ENCODE assay signal across 8 cellular contexts in genomic region chr10:110872984-110873569, GRCh38. TPM values are rescaled to one million over a fixed set of nuclear protein-coding genes. Genes with fewer than 3 reads are reported as not detected.
DNase-seq lines count a peak whose midpoint lies in the region; ATAC-seq, FAIRE-seq and TF ChIP-seq lines count a peak whose summit lies in the region.

No MANE protein-coding gene starts in this region.

- H3K36me3 Mint-ChIP-seq in activated CD8-positive, alpha-beta memory T cell treated with anti-CD3 and anti-CD28 coated beads, Interleukin-2, amount 10 ng/mL, durations not matched to agents 7 days and 5 days = peaks cover 20% of the 10 kb centered on the region
- H3K36me3 Mint-ChIP-seq in activated naive CD4-positive, alpha-beta T cell treated with anti-CD3 and anti-CD28 coated beads, Interleukin-2, amount 50 U/mL, for 72 hours = peaks cover 13 to 22% of the 10 kb centered on the region in 2 donors

- DNase-seq in activated CD8-positive, alpha-beta memory T cell treated with anti-CD3 and anti-CD28 coated beads, Interleukin-2, amount 10 ng/mL, durations not matched to agents 7 days and 5 days = no peak
- no peak for DNase-seq in activated CD8-positive, alpha-beta memory T cell treated with anti-CD3 and anti-CD28 coated beads for 24 hours
- no peak for DNase-seq in activated naive CD4-positive, alpha-beta T cell treated with anti-CD3 and anti-CD28 coated beads, Interleukin-2, amount 50 U/mL, for 72 hours (ENCODE audit: low spot score in 2 of 2)
- DNase-seq in kidney (no peak), testis (no peak), GM03348 (ENCODE audit: low spot score) (no peak), GM10266 (ENCODE audit: extremely low spot score) (no peak), GM19238 (ENCODE audit: insufficient read length, low spot score) (no peak)

- no peaks in the 10 kb centered on the region for H3K9me3 Mint-ChIP-seq in activated CD8-positive, alpha-beta memory T cell treated with anti-CD3 and anti-CD28 coated beads, Interleukin-2, amount 10 ng/mL, durations not matched to agents 7 days and 5 days (ENCODE audit: low read depth)
- peaks cover 0 to 9% of the 10 kb centered on the region in 2 donors for H3K9me3 Mint-ChIP-seq in activated naive CD4-positive, alpha-beta T cell treated with anti-CD3 and anti-CD28 coated beads, Interleukin-2, amount 50 U/mL, for 72 hours

- TF ChIP-seq POLR2A in testis (IDR thresholded peaks at IDR 0.05) = no peak

- H3K9me3 ChIP-seq in kidney (ENCODE audit: control insufficient read depth in 1 of 2, low read length in 2 of 2) = no peaks in the 10 kb centered on the region
- no peaks in the 10 kb centered on the region for H3K9me3 ChIP-seq in testis

- CTCF ChIA-PET in activated CD8-positive, alpha-beta memory T cell treated with anti-CD3 and anti-CD28 coated beads, Interleukin-2, amount 10 ng/mL, durations not matched to agents 7 days and 5 days (lab: Charles Lee) = interaction anchor here (0.7 to 2.0 kb wide), 9 partner anchors 8 to 127 kb away, joined by 3 to 6 read pairs (median 4); partner anchors contain the start of genes BBIP1 and SHOC2

- FAIRE-seq in kidney (lab: Jason Lieb, UNC) = no peak

- H3K27me3 Mint-ChIP-seq in activated CD8-positive, alpha-beta memory T cell treated with anti-CD3 and anti-CD28 coated beads, Interleukin-2, amount 10 ng/mL, durations not matched to agents 7 days and 5 days = no peaks in the 10 kb centered on the region

- H3K9ac ChIP-seq in kidney (ENCODE audit: low read length in 2 of 2) = peak overlapping the region; percentile 11 to 71

- ATAC-seq in activated CD8-positive, alpha-beta memory T cell treated with anti-CD3 and anti-CD28 coated beads, Interleukin-2, amount 10 ng/mL, durations not matched to agents 7 days and 5 days = no peak
- no peak for ATAC-seq in activated naive CD4-positive, alpha-beta T cell treated with anti-CD3 and anti-CD28 coated beads, Interleukin-2, amount 50 U/mL, for 72 hours

- peaks cover 56% of the 10 kb centered on the region for H3K4me1 Mint-ChIP-seq in activated CD8-positive, alpha-beta memory T cell treated with anti-CD3 and anti-CD28 coated beads, Interleukin-2, amount 10 ng/mL, durations not matched to agents 7 days and 5 days

- TF ChIP-seq CTCF in kidney (IDR thresholded peaks at IDR 0.05; ENCODE audit: borderline replicate concordance, extremely low read depth, insufficient read depth) (no peak), testis (IDR thresholded peaks at IDR 0.05) (no peak), GM10266 (IDR thresholded peaks at IDR 0.05; ENCODE audit: control insufficient read depth, insufficient read depth, low read depth, missing control alignments) (no peak)

- H3K27ac ChIP-seq in kidney (ENCODE audit: low read depth in 2 of 2, low read length in 2 of 2) (peak overlapping the region; percentile 90 to 91), testis (peak overlapping the region; percentile 87 to 98)

- peak overlapping the region; percentile 93 for H3K27ac Mint-ChIP-seq in activated CD8-positive, alpha-beta memory T cell treated with anti-CD3 and anti-CD28 coated beads, Interleukin-2, amount 10 ng/mL, durations not matched to agents 7 days and 5 days
- peak overlapping the region; percentile 93 to 97 for H3K27ac Mint-ChIP-seq in activated naive CD4-positive, alpha-beta T cell treated with anti-CD3 and anti-CD28 coated beads, Interleukin-2, amount 50 U/mL, for 72 hours

- H3K4me3 Mint-ChIP-seq in activated CD8-positive, alpha-beta memory T cell treated with anti-CD3 and anti-CD28 coated beads, Interleukin-2, amount 10 ng/mL, durations not matched to agents 7 days and 5 days = peak overlapping the region; percentile 89

- intact Hi-C loops in kidney (cut with DNase I) (no loop called here), testis (cut with DNase I; ENCODE audit: low total_unique reads) (loop anchor here (10.0 kb wide), 1 partner anchor 68 kb away; no protein-coding TSS in a partner anchor)

- H3K4me1 ChIP-seq in kidney (ENCODE audit: control insufficient read depth in 1 of 2, insufficient read depth in 1 of 2, low read depth in 1 of 2, low read length in 2 of 2) (peaks cover 0 to 8% of the 10 kb centered on the region in 2 donors), testis (peaks cover 23% of the 10 kb centered on the region)

- H3K4me3 ChIP-seq in kidney (ENCODE audit: low read length in 2 of 2) = peak overlapping the region; percentile 62 to 75
- peak overlapping the region; percentile 74 to 97 for H3K4me3 ChIP-seq in testis

- H3K36me3 ChIP-seq in kidney (ENCODE audit: control insufficient read depth in 1 of 2, insufficient read depth in 2 of 2, low read length in 2 of 2) (no peaks in the 10 kb centered on the region), testis (ENCODE audit: low read depth, missing control alignments) (no peaks in the 10 kb centered on the region)

- no peaks in the 10 kb centered on the region for H3K27me3 ChIP-seq in testis

- 0 to 1% methylated on average over 9 of the region's 9 CpGs for WGBS in testis, 2 donors

RNA-seq across cellular contexts. Expression of gene PDCD4, which starts 1.3 kb away (rescaled TPM):
- 100 to 1,000 TPM in 1 of 2 experiments, 10 to 100 TPM in 1; 74.0 to 115 TPM for total RNA-seq in activated CD8-positive, alpha-beta memory T cell treated with anti-CD3 and anti-CD28 coated beads, Interleukin-2, amount 10 ng/mL, durations not matched to agents 7 days and 5 days
- total RNA-seq in activated naive CD4-positive, alpha-beta T cell treated with anti-CD3 and anti-CD28 coated beads, Interleukin-2, amount 50 U/mL, for 72 hours = 100 to 1,000 TPM in 1 of 2 donors, 10 to 100 TPM in 1; 94.9 to 159 TPM
- total RNA-seq in kidney (75.9 TPM), testis (10 to 100 TPM; 64.0 to 71.1 TPM)
- polyA plus RNA-seq in kidney (ENCODE audit: insufficient read depth, low read depth, low replicate concordance) (57.7 TPM), testis (ENCODE audit: insufficient read depth, low read depth, low replicate concordance) (124 TPM)

RNA-seq across cellular contexts. Expression of gene BBIP1, which starts 45.9 kb away (rescaled TPM):
- 10 to 100 TPM; 23.1 to 24.8 TPM for total RNA-seq in activated CD8-positive, alpha-beta memory T cell treated with anti-CD3 and anti-CD28 coated beads, Interleukin-2, amount 10 ng/mL, durations not matched to agents 7 days and 5 days
- total RNA-seq in activated naive CD4-positive, alpha-beta T cell treated with anti-CD3 and anti-CD28 coated beads, Interleukin-2, amount 50 U/mL, for 72 hours = 10 to 100 TPM; 32.1 to 51.8 TPM
- total RNA-seq in kidney (34.8 TPM), testis (10 to 100 TPM; 41.8 to 57.7 TPM)
- polyA plus RNA-seq in kidney (ENCODE audit: insufficient read depth, low read depth, low replicate concordance) (36.1 TPM), testis (ENCODE audit: insufficient read depth, low read depth, low replicate concordance) (202 TPM)

RNA-seq across cellular contexts. Expression of gene SHOC2, which starts 46.3 kb away (rescaled TPM):
- total RNA-seq in activated CD8-positive, alpha-beta memory T cell treated with anti-CD3 and anti-CD28 coated beads, Interleukin-2, amount 10 ng/mL, durations not matched to agents 7 days and 5 days = 10 to 100 TPM; 39.3 to 43.2 TPM
- 10 to 100 TPM; 33.7 to 35.9 TPM for total RNA-seq in activated naive CD4-positive, alpha-beta T cell treated with anti-CD3 and anti-CD28 coated beads, Interleukin-2, amount 50 U/mL, for 72 hours
- total RNA-seq in kidney = 66.8 TPM
- 18.0 TPM for polyA plus RNA-seq in kidney (ENCODE audit: insufficient read depth, low read depth, low replicate concordance)
- total RNA-seq in testis = 100 to 1,000 TPM in 1 of 2 donors, 10 to 100 TPM in 1; 91.1 to 104 TPM
- polyA plus RNA-seq in testis (ENCODE audit: insufficient read depth, low read depth, low replicate concordance) = 61.5 TPM
